ENCODE assay signal across 1 cellular context in the genomic region with DNA sequence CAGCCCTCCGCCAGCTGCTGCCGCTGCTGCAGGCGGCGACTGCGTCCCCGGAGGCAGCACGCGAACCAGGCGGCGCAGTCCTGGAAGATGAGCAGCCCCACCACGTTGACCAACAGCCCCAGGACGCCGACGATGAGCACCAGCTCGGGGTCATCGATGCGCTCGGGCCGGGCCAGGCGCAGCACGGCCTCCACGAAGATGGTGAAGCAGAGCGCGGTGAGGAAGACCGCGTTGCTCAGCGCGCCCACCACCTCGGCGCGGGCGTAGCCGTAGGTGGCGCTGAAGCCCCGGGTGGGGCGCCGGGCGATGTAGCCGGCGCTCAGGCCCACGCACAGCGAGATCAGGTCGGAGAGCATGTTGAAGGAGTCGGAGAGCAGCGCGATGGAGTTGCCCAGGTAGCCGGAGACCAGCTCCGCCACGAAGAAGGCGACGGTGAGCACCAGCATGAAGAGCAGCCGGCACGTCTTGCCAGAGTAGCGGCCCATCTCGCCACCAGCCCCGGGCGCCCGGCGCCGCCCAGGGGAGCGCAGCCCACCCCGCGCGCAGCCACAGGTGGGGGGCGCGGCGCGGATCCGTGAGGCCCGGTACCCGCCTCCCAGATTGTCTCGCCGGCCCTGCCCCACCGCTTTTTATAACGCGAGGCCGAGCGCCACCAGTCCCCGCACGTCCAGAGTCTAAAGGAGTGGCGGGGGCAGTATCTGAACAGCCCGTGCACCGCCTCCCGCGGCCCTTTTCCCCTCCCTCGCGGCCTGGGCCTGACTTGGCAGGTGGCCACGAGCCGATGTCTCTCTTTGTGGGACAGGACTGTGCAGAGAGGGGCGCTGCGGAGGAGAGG.
A peak's percentile ranks its signal among the peaks of the same experiment; 100 is the strongest.
TF ChIP-seq lines count a peak whose summit lies in the region.

Gene SLC30A10 (minus strand): TSS at position 602 of the 835 bp plus-strand sequence. CDS start 117 bp downstream, at position 485.

TF ChIP-seq in HepG2, 621 proteins besides CTCF, POLR2A, EP300 and RAD21 (continued from another document and continues in another):
- TF ChIP-seq KLF12 (CRISPR knock-in tag; IDR thresholded peaks at IDR 0.05; ENCODE audit: borderline replicate concordance) = no peak
- TF ChIP-seq MED13 (CRISPR knock-in tag; IDR thresholded peaks at IDR 0.05) = 0 out of 2 replicates have a peak, but pooled peaks have one; percentile 69
- TF ChIP-seq JDP2 (CRISPR knock-in tag; IDR thresholded peaks at IDR 0.05; ENCODE audit: borderline replicate concordance) = no peak
- TF ChIP-seq TBL1XR1 (IDR thresholded peaks at IDR 0.05; ENCODE audit: borderline replicate concordance, low read length, partially characterized antibody) = no peak
- TF ChIP-seq, protein P1, sequence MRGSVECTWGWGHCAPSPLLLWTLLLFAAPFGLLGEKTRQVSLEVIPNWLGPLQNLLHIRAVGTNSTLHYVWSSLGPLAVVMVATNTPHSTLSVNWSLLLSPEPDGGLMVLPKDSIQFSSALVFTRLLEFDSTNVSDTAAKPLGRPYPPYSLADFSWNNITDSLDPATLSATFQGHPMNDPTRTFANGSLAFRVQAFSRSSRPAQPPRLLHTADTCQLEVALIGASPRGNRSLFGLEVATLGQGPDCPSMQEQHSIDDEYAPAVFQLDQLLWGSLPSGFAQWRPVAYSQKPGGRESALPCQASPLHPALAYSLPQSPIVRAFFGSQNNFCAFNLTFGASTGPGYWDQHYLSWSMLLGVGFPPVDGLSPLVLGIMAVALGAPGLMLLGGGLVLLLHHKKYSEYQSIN (CRISPR knock-in tag; IDR thresholded peaks at IDR 0.05; ENCODE audit: borderline replicate concordance) = no peak
- TF ChIP-seq, protein P2, sequence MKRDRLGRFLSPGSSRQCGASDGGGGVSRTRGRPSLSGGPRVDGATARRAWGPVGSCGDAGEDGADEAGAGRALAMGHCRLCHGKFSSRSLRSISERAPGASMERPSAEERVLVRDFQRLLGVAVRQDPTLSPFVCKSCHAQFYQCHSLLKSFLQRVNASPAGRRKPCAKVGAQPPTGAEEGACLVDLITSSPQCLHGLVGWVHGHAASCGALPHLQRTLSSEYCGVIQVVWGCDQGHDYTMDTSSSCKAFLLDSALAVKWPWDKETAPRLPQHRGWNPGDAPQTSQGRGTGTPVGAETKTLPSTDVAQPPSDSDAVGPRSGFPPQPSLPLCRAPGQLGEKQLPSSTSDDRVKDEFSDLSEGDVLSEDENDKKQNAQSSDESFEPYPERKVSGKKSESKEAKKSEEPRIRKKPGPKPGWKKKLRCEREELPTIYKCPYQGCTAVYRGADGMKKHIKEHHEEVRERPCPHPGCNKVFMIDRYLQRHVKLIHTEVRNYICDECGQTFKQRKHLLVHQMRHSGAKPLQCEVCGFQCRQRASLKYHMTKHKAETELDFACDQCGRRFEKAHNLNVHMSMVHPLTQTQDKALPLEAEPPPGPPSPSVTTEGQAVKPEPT (CRISPR knock-in tag; IDR thresholded peaks at IDR 0.05; ENCODE audit: low read depth) = 0 out of 2 replicates have a peak, but pooled peaks have one; percentile 37
- no peak for TF ChIP-seq ATRX (CRISPR knock-in tag; IDR thresholded peaks at IDR 0.05; ENCODE audit: borderline replicate concordance)
- TF ChIP-seq, protein P3, sequence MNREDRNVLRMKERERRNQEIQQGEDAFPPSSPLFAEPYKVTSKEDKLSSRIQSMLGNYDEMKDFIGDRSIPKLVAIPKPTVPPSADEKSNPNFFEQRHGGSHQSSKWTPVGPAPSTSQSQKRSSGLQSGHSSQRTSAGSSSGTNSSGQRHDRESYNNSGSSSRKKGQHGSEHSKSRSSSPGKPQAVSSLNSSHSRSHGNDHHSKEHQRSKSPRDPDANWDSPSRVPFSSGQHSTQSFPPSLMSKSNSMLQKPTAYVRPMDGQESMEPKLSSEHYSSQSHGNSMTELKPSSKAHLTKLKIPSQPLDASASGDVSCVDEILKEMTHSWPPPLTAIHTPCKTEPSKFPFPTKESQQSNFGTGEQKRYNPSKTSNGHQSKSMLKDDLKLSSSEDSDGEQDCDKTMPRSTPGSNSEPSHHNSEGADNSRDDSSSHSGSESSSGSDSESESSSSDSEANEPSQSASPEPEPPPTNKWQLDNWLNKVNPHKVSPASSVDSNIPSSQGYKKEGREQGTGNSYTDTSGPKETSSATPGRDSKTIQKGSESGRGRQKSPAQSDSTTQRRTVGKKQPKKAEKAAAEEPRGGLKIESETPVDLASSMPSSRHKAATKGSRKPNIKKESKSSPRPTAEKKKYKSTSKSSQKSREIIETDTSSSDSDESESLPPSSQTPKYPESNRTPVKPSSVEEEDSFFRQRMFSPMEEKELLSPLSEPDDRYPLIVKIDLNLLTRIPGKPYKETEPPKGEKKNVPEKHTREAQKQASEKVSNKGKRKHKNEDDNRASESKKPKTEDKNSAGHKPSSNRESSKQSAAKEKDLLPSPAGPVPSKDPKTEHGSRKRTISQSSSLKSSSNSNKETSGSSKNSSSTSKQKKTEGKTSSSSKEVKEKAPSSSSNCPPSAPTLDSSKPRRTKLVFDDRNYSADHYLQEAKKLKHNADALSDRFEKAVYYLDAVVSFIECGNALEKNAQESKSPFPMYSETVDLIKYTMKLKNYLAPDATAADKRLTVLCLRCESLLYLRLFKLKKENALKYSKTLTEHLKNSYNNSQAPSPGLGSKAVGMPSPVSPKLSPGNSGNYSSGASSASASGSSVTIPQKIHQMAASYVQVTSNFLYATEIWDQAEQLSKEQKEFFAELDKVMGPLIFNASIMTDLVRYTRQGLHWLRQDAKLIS (CRISPR knock-in tag; IDR thresholded peaks at IDR 0.05) = no peak
- TF ChIP-seq NFE2L1 (CRISPR knock-in tag; IDR thresholded peaks at IDR 0.05; ENCODE audit: borderline replicate concordance) = 0 out of 2 replicates have a peak, but pooled peaks have one; percentile 19
- TF ChIP-seq TCF12 (IDR thresholded peaks at IDR 0.05) = no peak
- TF ChIP-seq TCF12 (CRISPR knock-in tag; IDR thresholded peaks at IDR 0.05) = no peak
- TF ChIP-seq PREB (CRISPR knock-in tag; IDR thresholded peaks at IDR 0.05) = no peak
- TF ChIP-seq ZHX1 (CRISPR knock-in tag; IDR thresholded peaks at IDR 0.05; ENCODE audit: low read depth) = peak; percentile 77
- TF ChIP-seq NFIC (IDR thresholded peaks at IDR 0.05; ENCODE audit: low read length) = no peak
- TF ChIP-seq E2F1 (CRISPR knock-in tag; IDR thresholded peaks at IDR 0.05) = no peak
- TF ChIP-seq, protein P4, sequence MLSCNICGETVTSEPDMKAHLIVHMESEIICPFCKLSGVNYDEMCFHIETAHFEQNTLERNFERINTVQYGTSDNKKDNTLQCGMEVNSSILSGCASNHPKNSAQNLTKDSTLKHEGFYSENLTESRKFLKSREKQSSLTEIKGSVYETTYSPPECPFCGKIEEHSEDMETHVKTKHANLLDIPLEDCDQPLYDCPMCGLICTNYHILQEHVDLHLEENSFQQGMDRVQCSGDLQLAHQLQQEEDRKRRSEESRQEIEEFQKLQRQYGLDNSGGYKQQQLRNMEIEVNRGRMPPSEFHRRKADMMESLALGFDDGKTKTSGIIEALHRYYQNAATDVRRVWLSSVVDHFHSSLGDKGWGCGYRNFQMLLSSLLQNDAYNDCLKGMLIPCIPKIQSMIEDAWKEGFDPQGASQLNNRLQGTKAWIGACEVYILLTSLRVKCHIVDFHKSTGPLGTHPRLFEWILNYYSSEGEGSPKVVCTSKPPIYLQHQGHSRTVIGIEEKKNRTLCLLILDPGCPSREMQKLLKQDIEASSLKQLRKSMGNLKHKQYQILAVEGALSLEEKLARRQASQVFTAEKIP (CRISPR knock-in tag; IDR thresholded peaks at IDR 0.05; ENCODE audit: borderline replicate concordance) = no peak
- no peak for TF ChIP-seq PPARG (CRISPR knock-in tag; conservative IDR thresholded peaks at IDR 0.05)
- TF ChIP-seq, protein P5, sequence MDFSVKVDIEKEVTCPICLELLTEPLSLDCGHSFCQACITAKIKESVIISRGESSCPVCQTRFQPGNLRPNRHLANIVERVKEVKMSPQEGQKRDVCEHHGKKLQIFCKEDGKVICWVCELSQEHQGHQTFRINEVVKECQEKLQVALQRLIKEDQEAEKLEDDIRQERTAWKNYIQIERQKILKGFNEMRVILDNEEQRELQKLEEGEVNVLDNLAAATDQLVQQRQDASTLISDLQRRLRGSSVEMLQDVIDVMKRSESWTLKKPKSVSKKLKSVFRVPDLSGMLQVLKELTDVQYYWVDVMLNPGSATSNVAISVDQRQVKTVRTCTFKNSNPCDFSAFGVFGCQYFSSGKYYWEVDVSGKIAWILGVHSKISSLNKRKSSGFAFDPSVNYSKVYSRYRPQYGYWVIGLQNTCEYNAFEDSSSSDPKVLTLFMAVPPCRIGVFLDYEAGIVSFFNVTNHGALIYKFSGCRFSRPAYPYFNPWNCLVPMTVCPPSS (IDR thresholded peaks at IDR 0.05) = no peak
- TF ChIP-seq YY1 (IDR thresholded peaks at IDR 0.05; ENCODE audit: insufficient read depth, insufficient replicate concordance, low read depth, low read length) = peak; percentile 59
- TF ChIP-seq TEAD2 (CRISPR knock-in tag; IDR thresholded peaks at IDR 0.05) = no peak; the same call in 1 of the 2 replicates
- TF ChIP-seq CSRNP2 (CRISPR knock-in tag; conservative IDR thresholded peaks at IDR 0.05; ENCODE audit: low read depth) = no peak; the same call in 1 of the 2 replicates
- TF ChIP-seq, protein P6, sequence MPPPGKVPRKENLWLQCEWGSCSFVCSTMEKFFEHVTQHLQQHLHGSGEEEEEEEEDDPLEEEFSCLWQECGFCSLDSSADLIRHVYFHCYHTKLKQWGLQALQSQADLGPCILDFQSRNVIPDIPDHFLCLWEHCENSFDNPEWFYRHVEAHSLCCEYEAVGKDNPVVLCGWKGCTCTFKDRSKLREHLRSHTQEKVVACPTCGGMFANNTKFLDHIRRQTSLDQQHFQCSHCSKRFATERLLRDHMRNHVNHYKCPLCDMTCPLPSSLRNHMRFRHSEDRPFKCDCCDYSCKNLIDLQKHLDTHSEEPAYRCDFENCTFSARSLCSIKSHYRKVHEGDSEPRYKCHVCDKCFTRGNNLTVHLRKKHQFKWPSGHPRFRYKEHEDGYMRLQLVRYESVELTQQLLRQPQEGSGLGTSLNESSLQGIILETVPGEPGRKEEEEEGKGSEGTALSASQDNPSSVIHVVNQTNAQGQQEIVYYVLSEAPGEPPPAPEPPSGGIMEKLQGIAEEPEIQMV (CRISPR knock-in tag; IDR thresholded peaks at IDR 0.05; ENCODE audit: low read depth) = no peak; the same call in 1 of the 2 replicates
- TF ChIP-seq SALL1 (CRISPR knock-in tag; IDR thresholded peaks at IDR 0.05) = peak; percentile 92
- TF ChIP-seq PAF1 (CRISPR knock-in tag; IDR thresholded peaks at IDR 0.05) = no peak
- peak; percentile 6; the same call in 1 of the 2 replicates for TF ChIP-seq ZFP90 (CRISPR knock-in tag; IDR thresholded peaks at IDR 0.05; ENCODE audit: borderline replicate concordance)
- no peak for TF ChIP-seq SIN3B (IDR thresholded peaks at IDR 0.05; ENCODE audit: low read length)
- no peak for TF ChIP-seq ZNF275 (CRISPR knock-in tag; IDR thresholded peaks at IDR 0.05; ENCODE audit: borderline replicate concordance)
- peak; percentile 23; the same call in 1 of the 3 replicates for TF ChIP-seq MXI1 (IDR thresholded peaks at IDR 0.05; ENCODE audit: borderline replicate concordance, low read depth, low read length)
